ENCODE assay signal across 19 cellular contexts in the genomic region with DNA sequence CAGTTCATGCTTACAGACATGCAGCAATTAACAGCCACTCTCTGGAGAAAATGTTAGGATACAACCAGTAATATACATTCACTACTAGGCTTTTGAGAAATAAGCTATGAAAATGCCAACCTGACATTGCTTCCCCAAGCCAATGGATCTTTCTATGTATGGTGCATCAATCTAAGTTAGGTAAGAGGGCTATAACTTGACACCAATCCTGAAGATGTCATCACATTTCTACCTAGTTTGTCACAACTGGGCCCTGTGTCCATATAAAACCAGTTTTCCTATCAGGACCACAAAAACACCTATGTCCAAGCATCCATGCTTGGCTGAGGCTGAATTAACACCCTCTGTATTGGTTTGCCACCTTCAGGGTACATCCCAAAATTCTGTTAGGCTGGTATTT.
"Had no signal": no experiment of that assay in that cellular context is flagged by ENCODE, and none has a peak within 500 bp of the region (broad histone marks: within the 10 kb centered on the region; RNA-seq: fewer than 3 reads in every experiment).

No MANE protein-coding gene starts in this region.

- H3K9me3 Mint-ChIP-seq: activated naive CD4-positive, alpha-beta T cell treated with anti-CD3 and anti-CD28 coated beads, Interleukin-2, amount 10 ng/mL, durations not matched to agents 7 days and 5 days; dendritic cell treated with granulocyte-macrophage colony-stimulating factor and Interleukin-4, amounts not matched to agents 40 ng/mL and 50 ng/mL, for 4 days; naive B cell; stimulated activated naive CD8-positive, alpha-beta T cell treated with anti-CD3 and anti-CD28 coated beads, Interleukin-15, amount 100 ng/mL, for 72 hours; T-helper 2 cell treated with Interferon-gamma antibody and Interleukin-4, amounts not matched to agents 5 μg/mL and 100 μg/mL, for 36 hours had no signal

- H3K4me3 Mint-ChIP-seq: activated naive CD4-positive, alpha-beta T cell treated with anti-CD3 and anti-CD28 coated beads, Interleukin-2, amount 10 ng/mL, durations not matched to agents 7 days and 5 days; brain; dendritic cell treated with granulocyte-macrophage colony-stimulating factor and Interleukin-4, amounts not matched to agents 40 ng/mL and 50 ng/mL, for 4 days; stimulated activated naive CD8-positive, alpha-beta T cell treated with anti-CD3 and anti-CD28 coated beads, Interleukin-15, amount 100 ng/mL, for 72 hours; T-helper 2 cell treated with Interferon-gamma antibody and Interleukin-4, amounts not matched to agents 5 μg/mL and 100 μg/mL, for 36 hours had no signal

- H3K4me1 Mint-ChIP-seq: brain had no signal

- DNase-seq: activated CD4-positive, CD25-positive, alpha-beta regulatory T cell treated with anti-CD3 and anti-CD28 coated beads, Interleukin-2, amount 50 U/mL, for 72 hours; activated naive CD4-positive, alpha-beta T cell treated with anti-CD3 and anti-CD28 coated beads, Interleukin-2, amount 10 ng/mL, durations not matched to agents 7 days and 5 days; aorta; effector CD4-positive, alpha-beta T cell; erythroblast; foreskin fibroblast; heart right ventricle; left colon; mesendoderm; naive B cell; SK-N-SH; spleen; stimulated activated CD4-positive, alpha-beta T cell treated with anti-CD3 and anti-CD28 coated beads, Interleukin-4, amount 100 ng/mL, for 24 hours; stimulated activated naive CD8-positive, alpha-beta T cell treated with anti-CD3 and anti-CD28 coated beads, Interleukin-15, amount 100 ng/mL, for 72 hours; tibial artery had no signal

- H3K27ac Mint-ChIP-seq: activated naive CD4-positive, alpha-beta T cell treated with anti-CD3 and anti-CD28 coated beads, Interleukin-2, amount 10 ng/mL, durations not matched to agents 7 days and 5 days; T-helper 2 cell treated with Interferon-gamma antibody and Interleukin-4, amounts not matched to agents 5 μg/mL and 100 μg/mL, for 36 hours had no signal

- ATAC-seq: heart right ventricle; stimulated activated naive CD8-positive, alpha-beta T cell treated with anti-CD3 and anti-CD28 coated beads, Interleukin-15, amount 100 ng/mL, for 72 hours had no signal

- H3K27me3 Mint-ChIP-seq: activated naive CD4-positive, alpha-beta T cell treated with anti-CD3 and anti-CD28 coated beads, Interleukin-2, amount 10 ng/mL, durations not matched to agents 7 days and 5 days; brain; dendritic cell treated with granulocyte-macrophage colony-stimulating factor and Interleukin-4, amounts not matched to agents 40 ng/mL and 50 ng/mL, for 4 days; naive B cell; progenitor cell of endocrine pancreas; stimulated activated naive CD8-positive, alpha-beta T cell treated with anti-CD3 and anti-CD28 coated beads, Interleukin-15, amount 100 ng/mL, for 72 hours had no signal
